Comparison of ENCODE assay signal across 8 cellular contexts in genomic region chr19:1811942-1812425, GRCh38. TPM values are rescaled to one million over a fixed set of nuclear protein-coding genes. Genes with fewer than 3 reads are reported as not detected.
DNase-seq lines count a peak whose midpoint lies in the region; ATAC-seq and TF ChIP-seq lines count a peak whose summit lies in the region.

Gene ATP8B3, minus strand, starts transcription at chr19:1812276. Its CDS starts 540 bp downstream, at chr19:1811736.

- H3K27ac ChIP-seq in C4-2B (peak within 1 kb of the TSS; percentile 28), body of pancreas (peak within 1 kb of the TSS in 3 of 4 donors; percentile 19 to 82 (median 59)), lung (ENCODE audit: low read depth in 1 of 2, low read length in 1 of 2) (peak within 1 kb of the TSS in 1 of 2 donors; percentile 43)

- H3K27me3 ChIP-seq in body of pancreas, result no peaks in the 10 kb centered on the region
- no peaks in the 10 kb centered on the region for H3K27me3 ChIP-seq in lung (ENCODE audit: control insufficient read depth, insufficient read depth)

- H3K9me3 Mint-ChIP-seq in type B pancreatic cell, result no peaks in the 10 kb centered on the region

- no peak for TF ChIP-seq POLR2A in body of pancreas (IDR thresholded peaks at IDR 0.05)

- peaks cover 22% of the 10 kb centered on the region for H3K4me1 ChIP-seq in body of pancreas
- H3K4me1 ChIP-seq in lung (ENCODE audit: control insufficient read depth in 2 of 2, insufficient read depth in 2 of 2, low read length in 2 of 2), result peaks cover 0 to 8% of the 10 kb centered on the region in 2 donors

- peak within 1 kb of the TSS; percentile 90 for H3K27ac Mint-ChIP-seq in type B pancreatic cell

- peaks cover 8 to 12% of the 10 kb centered on the region in 2 donors for H3K36me3 ChIP-seq in body of pancreas (replicated peaks in 1 of 2; ENCODE audit: insufficient read depth in 1 of 2, low read depth in 2 of 2)
- peaks cover 7 to 24% of the 10 kb centered on the region in 2 donors for H3K36me3 ChIP-seq in lung (ENCODE audit: control insufficient read depth in 2 of 2, insufficient read depth in 2 of 2, low read length in 2 of 2)

- H3K9me3 ChIP-seq in body of pancreas (no peaks in the 10 kb centered on the region), lung (ENCODE audit: control insufficient read depth in 2 of 2, insufficient read depth in 1 of 2, low read length in 1 of 2) (no peaks in the 10 kb centered on the region)

- no peak for TF ChIP-seq RAD21 in Ishikawa (IDR thresholded peaks at IDR 0.05; ENCODE audit: low read depth)

- no peaks in the 10 kb centered on the region for H3K36me3 Mint-ChIP-seq in type B pancreatic cell

- ATAC-seq in body of pancreas, result no peak
- no peak for ATAC-seq in lung (ENCODE audit: insufficient read depth, low FRiP score)

- H3K27me3 Mint-ChIP-seq in type B pancreatic cell, result peaks cover 5% of the 10 kb centered on the region

- peaks cover 8% of the 10 kb centered on the region for H3K4me1 Mint-ChIP-seq in type B pancreatic cell (ENCODE audit: unreplicated experiment)

- DNase-seq in GM19240 (ENCODE audit: insufficient read length, low spot score) (peak; percentile 99), body of pancreas (no peak), lung (ENCODE audit: low spot score) (no peak), type B pancreatic cell (ENCODE audit: extremely low spot score, unreplicated experiment) (no peak), DMS53 treated with DMSO at 0.1 percent for 48 hours (lab: John Stamatoyannopoulos, UW; ENCODE audit: unreplicated experiment) (no peak), medulla oblongata (ENCODE audit: extremely low spot score) (no peak)

- no peak for TF ChIP-seq EP300 in Ishikawa (IDR thresholded peaks at IDR 0.05; ENCODE audit: borderline replicate concordance)

- intact Hi-C loops in body of pancreas (cut with DNase I), result no loop called here

- no peak for TF ChIP-seq CTCF in C4-2B (conservative IDR thresholded peaks at IDR 0.05)
- TF ChIP-seq CTCF in body of pancreas (IDR thresholded peaks at IDR 0.05), result peak in 1 of 7 experiments; percentile 14
- no peak for TF ChIP-seq CTCF in lung (IDR thresholded peaks at IDR 0.05; ENCODE audit: control extremely low read depth, extremely low read depth)
- peak; percentile 35 for TF ChIP-seq CTCF in type B pancreatic cell (conservative IDR thresholded peaks at IDR 0.05)

- H3K4me3 ChIP-seq in body of pancreas (peak within 1 kb of the TSS; percentile 4 to 28), lung (peak within 1 kb of the TSS; percentile 1)

- peak within 1 kb of the TSS; percentile 94 for H3K4me3 Mint-ChIP-seq in type B pancreatic cell

- 2 to 3% methylated on average over 12 to 25 of the region's 48 CpGs for WGBS in body of pancreas, 2 donors
- WGBS in lung, 2 donors, result 1 to 2% methylated on average over 18 to 48 of the region's 48 CpGs

TF ChIP-seq in Ishikawa, 13 proteins besides CTCF, POLR2A, EP300 and RAD21:
- no peak for TF ChIP-seq FOXM1 (IDR thresholded peaks at IDR 0.05; ENCODE audit: borderline replicate concordance, low read depth)
- 0 out of 2 replicates have a peak, but pooled peaks have one; percentile 5 for TF ChIP-seq EGR1 (IDR thresholded peaks at IDR 0.05)
- TF ChIP-seq ZBTB7A (IDR thresholded peaks at IDR 0.05; ENCODE audit: low read depth), result peak; percentile 75; the same call in 1 of the 2 replicates
- TF ChIP-seq REST (IDR thresholded peaks at IDR 0.05; ENCODE audit: low read depth), result no peak
- TF ChIP-seq TAF1 (IDR thresholded peaks at IDR 0.05; ENCODE audit: low read depth), result 0 out of 2 replicates have a peak, but pooled peaks have one; percentile 29
- no peak for TF ChIP-seq YY1 (IDR thresholded peaks at IDR 0.05; ENCODE audit: low read depth)
- no peak for TF ChIP-seq NFIC (IDR thresholded peaks at IDR 0.05)
- 0 out of 2 replicates have a peak, but pooled peaks have one; percentile 17 for TF ChIP-seq TCF12 (IDR thresholded peaks at IDR 0.05; ENCODE audit: low read depth)
- TF ChIP-seq USF1 (IDR thresholded peaks at IDR 0.05), result no peak
- TF ChIP-seq MAX (IDR thresholded peaks at IDR 0.05), result 0 out of 2 replicates have a peak, but pooled peaks have one; percentile 18

RNA-seq across cellular contexts. Expression of gene ATP8B3, which starts in this region (rescaled TPM):
- total RNA-seq in body of pancreas (under 1 TPM in 1 of 2 donors, not detected in 1; 0.52 TPM), lung (1 to 10 TPM; 2.2 to 2.4 TPM), type B pancreatic cell (ENCODE audit: low replicate concordance) (0.48 and 1.5 TPM in 2 replicates)
- polyA plus RNA-seq in lung, result 1 to 10 TPM in 1 of 2 donors, under 1 TPM in 1; 0.69 to 1.3 TPM
